In the genomic region with DNA sequence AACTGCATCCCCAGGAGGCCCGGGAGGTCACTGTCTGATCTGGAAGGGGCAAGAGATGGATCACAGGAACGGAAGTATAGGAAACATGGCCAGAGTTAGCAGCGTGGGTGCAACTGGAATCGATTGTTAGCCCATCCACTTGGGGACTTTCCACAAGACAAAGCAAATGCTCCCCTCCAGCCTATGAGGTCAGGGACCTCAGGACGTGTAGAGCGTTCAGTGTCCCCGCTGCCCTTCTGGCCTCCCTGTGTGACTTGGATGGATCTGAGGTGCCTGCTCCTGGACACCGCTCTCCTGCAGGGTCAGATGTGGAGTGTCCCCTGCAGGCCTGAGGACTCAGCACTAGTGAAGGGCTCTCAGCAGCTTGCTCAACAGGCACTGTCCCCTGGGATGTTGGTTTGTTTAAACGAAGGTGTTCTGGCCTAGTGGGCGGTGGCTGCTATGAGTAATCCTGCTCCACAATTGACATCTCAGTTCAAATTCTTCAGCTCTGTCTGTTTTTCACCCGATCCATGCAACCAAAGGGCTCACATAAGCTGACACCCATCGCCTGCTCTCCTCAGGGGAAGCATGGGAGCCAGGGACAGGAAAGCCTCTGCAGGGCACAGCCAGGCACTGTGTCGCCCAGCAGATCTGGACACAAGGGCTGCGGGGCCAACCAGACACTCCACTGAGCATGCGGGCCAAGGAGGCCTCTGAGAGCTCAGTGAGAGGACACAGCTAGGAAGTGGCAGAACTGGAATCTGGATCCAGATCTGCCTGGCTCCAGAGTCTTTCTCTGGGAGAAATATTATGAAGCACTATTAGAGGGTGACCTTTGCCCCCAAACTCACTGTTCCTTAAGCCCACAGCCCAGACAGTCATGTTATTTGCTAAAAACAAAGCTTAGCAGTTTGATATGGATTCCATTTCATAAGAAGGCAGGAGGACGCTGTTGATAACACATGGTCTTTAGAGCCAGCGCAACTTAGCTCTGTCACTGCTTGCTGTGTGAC, we compare ENCODE assay signal across 1 cellular context.
TF ChIP-seq lines count a peak whose summit lies in the region.

No MANE protein-coding gene starts in this region.

TF ChIP-seq in GM12878, 131 proteins besides CTCF, POLR2A, EP300 and RAD21 (continued from another document):
- TF ChIP-seq, protein P1, sequence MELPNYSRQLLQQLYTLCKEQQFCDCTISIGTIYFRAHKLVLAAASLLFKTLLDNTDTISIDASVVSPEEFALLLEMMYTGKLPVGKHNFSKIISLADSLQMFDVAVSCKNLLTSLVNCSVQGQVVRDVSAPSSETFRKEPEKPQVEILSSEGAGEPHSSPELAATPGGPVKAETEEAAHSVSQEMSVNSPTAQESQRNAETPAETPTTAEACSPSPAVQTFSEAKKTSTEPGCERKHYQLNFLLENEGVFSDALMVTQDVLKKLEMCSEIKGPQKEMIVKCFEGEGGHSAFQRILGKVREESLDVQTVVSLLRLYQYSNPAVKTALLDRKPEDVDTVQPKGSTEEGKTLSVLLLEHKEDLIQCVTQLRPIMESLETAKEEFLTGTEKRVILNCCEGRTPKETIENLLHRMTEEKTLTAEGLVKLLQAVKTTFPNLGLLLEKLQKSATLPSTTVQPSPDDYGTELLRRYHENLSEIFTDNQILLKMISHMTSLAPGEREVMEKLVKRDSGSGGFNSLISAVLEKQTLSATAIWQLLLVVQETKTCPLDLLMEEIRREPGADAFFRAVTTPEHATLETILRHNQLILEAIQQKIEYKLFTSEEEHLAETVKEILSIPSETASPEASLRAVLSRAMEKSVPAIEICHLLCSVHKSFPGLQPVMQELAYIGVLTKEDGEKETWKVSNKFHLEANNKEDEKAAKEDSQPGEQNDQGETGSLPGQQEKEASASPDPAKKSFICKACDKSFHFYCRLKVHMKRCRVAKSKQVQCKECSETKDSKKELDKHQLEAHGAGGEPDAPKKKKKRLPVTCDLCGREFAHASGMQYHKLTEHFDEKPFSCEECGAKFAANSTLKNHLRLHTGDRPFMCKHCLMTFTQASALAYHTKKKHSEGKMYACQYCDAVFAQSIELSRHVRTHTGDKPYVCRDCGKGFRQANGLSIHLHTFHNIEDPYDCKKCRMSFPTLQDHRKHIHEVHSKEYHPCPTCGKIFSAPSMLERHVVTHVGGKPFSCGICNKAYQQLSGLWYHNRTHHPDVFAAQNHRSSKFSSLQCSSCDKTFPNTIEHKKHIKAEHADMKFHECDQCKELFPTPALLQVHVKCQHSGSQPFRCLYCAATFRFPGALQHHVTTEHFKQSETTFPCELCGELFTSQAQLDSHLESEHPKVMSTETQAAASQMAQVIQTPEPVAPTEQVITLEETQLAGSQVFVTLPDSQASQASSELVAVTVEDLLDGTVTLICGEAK (IDR thresholded peaks at IDR 0.05; ENCODE audit: borderline replicate concordance), result no peak
- no peak for TF ChIP-seq YBX1 (IDR thresholded peaks at IDR 0.05)
- TF ChIP-seq FOXK2 (IDR thresholded peaks at IDR 0.05), result no peak
- no peak for TF ChIP-seq HDAC2 (IDR thresholded peaks at IDR 0.05)
- 0 out of 2 replicates have a peak, but pooled peaks have one; percentile 31 for TF ChIP-seq ZNF24 (IDR thresholded peaks at IDR 0.05)
- TF ChIP-seq, protein P2, sequence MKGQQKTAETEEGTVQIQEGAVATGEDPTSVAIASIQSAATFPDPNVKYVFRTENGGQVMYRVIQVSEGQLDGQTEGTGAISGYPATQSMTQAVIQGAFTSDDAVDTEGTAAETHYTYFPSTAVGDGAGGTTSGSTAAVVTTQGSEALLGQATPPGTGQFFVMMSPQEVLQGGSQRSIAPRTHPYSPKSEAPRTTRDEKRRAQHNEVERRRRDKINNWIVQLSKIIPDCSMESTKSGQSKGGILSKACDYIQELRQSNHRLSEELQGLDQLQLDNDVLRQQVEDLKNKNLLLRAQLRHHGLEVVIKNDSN (IDR thresholded peaks at IDR 0.05; ENCODE audit: borderline replicate concordance, extremely low read length, insufficient read depth, low read depth, low read length), result no peak
- TF ChIP-seq ESRRA (IDR thresholded peaks at IDR 0.05; ENCODE audit: low read length), result no peak
- no peak for TF ChIP-seq ZNF274 (IDR thresholded peaks at IDR 0.05; ENCODE audit: insufficient read depth, insufficient read length)
- TF ChIP-seq, protein P3, sequence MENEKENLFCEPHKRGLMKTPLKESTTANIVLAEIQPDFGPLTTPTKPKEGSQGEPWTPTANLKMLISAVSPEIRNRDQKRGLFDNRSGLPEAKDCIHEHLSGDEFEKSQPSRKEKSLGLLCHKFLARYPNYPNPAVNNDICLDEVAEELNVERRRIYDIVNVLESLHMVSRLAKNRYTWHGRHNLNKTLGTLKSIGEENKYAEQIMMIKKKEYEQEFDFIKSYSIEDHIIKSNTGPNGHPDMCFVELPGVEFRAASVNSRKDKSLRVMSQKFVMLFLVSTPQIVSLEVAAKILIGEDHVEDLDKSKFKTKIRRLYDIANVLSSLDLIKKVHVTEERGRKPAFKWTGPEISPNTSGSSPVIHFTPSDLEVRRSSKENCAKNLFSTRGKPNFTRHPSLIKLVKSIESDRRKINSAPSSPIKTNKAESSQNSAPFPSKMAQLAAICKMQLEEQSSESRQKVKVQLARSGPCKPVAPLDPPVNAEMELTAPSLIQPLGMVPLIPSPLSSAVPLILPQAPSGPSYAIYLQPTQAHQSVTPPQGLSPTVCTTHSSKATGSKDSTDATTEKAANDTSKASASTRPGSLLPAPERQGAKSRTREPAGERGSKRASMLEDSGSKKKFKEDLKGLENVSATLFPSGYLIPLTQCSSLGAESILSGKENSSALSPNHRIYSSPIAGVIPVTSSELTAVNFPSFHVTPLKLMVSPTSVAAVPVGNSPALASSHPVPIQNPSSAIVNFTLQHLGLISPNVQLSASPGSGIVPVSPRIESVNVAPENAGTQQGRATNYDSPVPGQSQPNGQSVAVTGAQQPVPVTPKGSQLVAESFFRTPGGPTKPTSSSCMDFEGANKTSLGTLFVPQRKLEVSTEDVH (IDR thresholded peaks at IDR 0.05; ENCODE audit: low read depth, partially characterized antibody), result no peak
- peak; percentile 78 for TF ChIP-seq NBN (IDR thresholded peaks at IDR 0.05)
- peak; percentile 93 for TF ChIP-seq IRF4 (IDR thresholded peaks at IDR 0.05; ENCODE audit: low read depth, low read length)
- no peak for TF ChIP-seq SMAD1 (IDR thresholded peaks at IDR 0.05; ENCODE audit: low read depth, partially characterized antibody)
- TF ChIP-seq, protein P4, sequence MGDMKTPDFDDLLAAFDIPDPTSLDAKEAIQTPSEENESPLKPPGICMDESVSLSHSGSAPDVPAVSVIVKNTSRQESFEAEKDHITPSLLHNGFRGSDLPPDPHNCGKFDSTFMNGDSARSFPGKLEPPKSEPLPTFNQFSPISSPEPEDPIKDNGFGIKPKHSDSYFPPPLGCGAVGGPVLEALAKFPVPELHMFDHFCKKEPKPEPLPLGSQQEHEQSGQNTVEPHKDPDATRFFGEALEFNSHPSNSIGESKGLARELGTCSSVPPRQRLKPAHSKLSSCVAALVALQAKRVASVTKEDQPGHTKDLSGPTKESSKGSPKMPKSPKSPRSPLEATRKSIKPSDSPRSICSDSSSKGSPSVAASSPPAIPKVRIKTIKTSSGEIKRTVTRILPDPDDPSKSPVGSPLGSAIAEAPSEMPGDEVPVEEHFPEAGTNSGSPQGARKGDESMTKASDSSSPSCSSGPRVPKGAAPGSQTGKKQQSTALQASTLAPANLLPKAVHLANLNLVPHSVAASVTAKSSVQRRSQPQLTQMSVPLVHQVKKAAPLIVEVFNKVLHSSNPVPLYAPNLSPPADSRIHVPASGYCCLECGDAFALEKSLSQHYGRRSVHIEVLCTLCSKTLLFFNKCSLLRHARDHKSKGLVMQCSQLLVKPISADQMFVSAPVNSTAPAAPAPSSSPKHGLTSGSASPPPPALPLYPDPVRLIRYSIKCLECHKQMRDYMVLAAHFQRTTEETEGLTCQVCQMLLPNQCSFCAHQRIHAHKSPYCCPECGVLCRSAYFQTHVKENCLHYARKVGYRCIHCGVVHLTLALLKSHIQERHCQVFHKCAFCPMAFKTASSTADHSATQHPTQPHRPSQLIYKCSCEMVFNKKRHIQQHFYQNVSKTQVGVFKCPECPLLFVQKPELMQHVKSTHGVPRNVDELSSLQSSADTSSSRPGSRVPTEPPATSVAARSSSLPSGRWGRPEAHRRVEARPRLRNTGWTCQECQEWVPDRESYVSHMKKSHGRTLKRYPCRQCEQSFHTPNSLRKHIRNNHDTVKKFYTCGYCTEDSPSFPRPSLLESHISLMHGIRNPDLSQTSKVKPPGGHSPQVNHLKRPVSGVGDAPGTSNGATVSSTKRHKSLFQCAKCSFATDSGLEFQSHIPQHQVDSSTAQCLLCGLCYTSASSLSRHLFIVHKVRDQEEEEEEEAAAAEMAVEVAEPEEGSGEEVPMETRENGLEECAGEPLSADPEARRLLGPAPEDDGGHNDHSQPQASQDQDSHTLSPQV (IDR thresholded peaks at IDR 0.05), result no peak
- TF ChIP-seq, protein P5, sequence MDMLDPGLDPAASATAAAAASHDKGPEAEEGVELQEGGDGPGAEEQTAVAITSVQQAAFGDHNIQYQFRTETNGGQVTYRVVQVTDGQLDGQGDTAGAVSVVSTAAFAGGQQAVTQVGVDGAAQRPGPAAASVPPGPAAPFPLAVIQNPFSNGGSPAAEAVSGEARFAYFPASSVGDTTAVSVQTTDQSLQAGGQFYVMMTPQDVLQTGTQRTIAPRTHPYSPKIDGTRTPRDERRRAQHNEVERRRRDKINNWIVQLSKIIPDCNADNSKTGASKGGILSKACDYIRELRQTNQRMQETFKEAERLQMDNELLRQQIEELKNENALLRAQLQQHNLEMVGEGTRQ (IDR thresholded peaks at IDR 0.05; ENCODE audit: borderline replicate concordance, low read depth, low read length), result no peak
- no peak for TF ChIP-seq SMARCA5 (IDR thresholded peaks at IDR 0.05)
